Comparison of ENCODE assay signal across 1 cellular context in genomic region chr19:47746129-47746528, GRCh38.
A peak's percentile ranks its signal among the peaks of the same experiment; 100 is the strongest.
TF ChIP-seq lines count a peak whose summit lies in the region.
"Not testable (repeated sequence)": the region's sequence is repeated elsewhere in the genome, so short reads cannot be mapped to it uniquely, and the experiment has no call there.

No MANE protein-coding gene starts in this region.

TF ChIP-seq in K562, 482 proteins besides CTCF, POLR2A, EP300 and RAD21:
- peak; percentile 47 for TF ChIP-seq BCOR (IDR thresholded peaks at IDR 0.05)
- peak; percentile 53; the same call in 1 of the 2 replicates for TF ChIP-seq NKRF (IDR thresholded peaks at IDR 0.05; ENCODE audit: borderline replicate concordance)
- TF ChIP-seq HDGF (IDR thresholded peaks at IDR 0.05) = 0 out of 2 replicates have a peak, but pooled peaks have one; percentile 24
- peak; percentile 48 for TF ChIP-seq ZBTB40 (IDR thresholded peaks at IDR 0.05)
- TF ChIP-seq ZBTB40 (CRISPR knock-in tag; IDR thresholded peaks at IDR 0.05) = not testable (repeated sequence)
- TF ChIP-seq SMARCE1 (IDR thresholded peaks at IDR 0.05) = 0 out of 2 replicates have a peak, but pooled peaks have one; percentile 47
- TF ChIP-seq ASH1L (IDR thresholded peaks at IDR 0.05; ENCODE audit: borderline replicate concordance, low read depth, partially characterized antibody) = peak; percentile 25
- peak in 1 of 2 experiments; percentile 24 for TF ChIP-seq AFF1 (IDR thresholded peaks at IDR 0.05; ENCODE audit: low read depth in 1 of 2, partially characterized antibody in 2 of 2)
TF ChIP-seq in K562: peak in this region for 7; not testable (repeated sequence) for 475.
